Comparison of ENCODE assay signal across 32 cellular contexts in the genomic region with DNA sequence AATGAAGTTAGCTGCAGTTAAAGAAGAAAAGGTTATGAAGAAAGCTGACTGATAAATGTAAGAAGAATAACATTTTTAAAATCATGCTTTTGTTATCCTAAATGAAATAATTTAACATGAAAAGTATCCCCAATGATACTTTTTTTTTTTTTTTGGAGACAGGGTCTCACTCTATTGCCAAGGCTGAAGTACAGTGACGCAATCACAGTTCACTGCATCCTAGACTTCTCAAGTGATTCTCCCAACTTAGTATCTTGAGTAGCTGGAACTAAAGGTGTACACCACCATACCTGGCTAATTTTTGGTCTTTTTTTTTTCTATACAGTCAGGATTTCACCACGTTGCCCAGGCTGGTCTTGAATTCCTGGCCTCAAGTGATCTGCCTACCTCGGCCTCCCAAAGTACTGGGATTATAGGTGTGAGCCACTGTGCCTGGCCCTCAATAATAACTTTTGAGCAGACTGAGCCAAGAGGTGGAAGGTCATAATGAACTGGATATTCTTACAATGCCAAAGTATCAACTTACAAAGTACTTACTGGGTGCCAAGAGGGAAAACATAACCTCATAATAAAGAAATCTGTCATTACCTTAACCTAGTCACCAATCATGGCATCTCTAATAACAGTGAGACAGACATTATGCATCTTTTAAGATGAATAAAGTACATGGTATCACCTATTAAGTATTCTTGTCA.
"Had no signal": no experiment of that assay in that cellular context is flagged by ENCODE, and none has a peak within 500 bp of the region (broad histone marks: within the 10 kb centered on the region; RNA-seq: fewer than 3 reads in every experiment).

No MANE protein-coding gene starts in this region.

- H3K4me2 ChIP-seq: PC-9 had no signal

- H3K27ac Mint-ChIP-seq: activated CD8-positive, alpha-beta T cell treated with anti-CD3 and anti-CD28 coated beads for 36 hours; activated naive CD4-positive, alpha-beta T cell treated with anti-CD3 and anti-CD28 coated beads, Interleukin-2, amount 50 U/mL, for 72 hours; activated naive CD8-positive, alpha-beta T cell treated with anti-CD3 and anti-CD28 coated beads, Interleukin-2, amount 50 U/mL, for 24 hours; activated T-helper 2 cell treated with anti-CD3 and anti-CD28 coated beads, Interferon-gamma antibody, Interleukin-2, Interleukin-4, amounts not matched to agents 10 μg/mL and 5 μg/mL and 100 μg/mL, durations not matched to agents 14 hours and 24 hours and 36 hours; brain had no signal

- DNase-seq: activated CD4-positive, alpha-beta T cell treated with anti-CD3 and anti-CD28 coated beads for 1 hour; activated CD4-positive, alpha-beta T cell treated with anti-CD3 and anti-CD28 coated beads for 48 hours; activated CD4-positive, CD25-positive, alpha-beta regulatory T cell; activated CD8-positive, alpha-beta T cell treated with anti-CD3 and anti-CD28 coated beads for 36 hours; activated gamma-delta T cell; activated naive CD4-positive, alpha-beta T cell treated with Interleukin-2 at 50 U/mL for 16 hours; activated naive CD8-positive, alpha-beta T cell treated with anti-CD3 and anti-CD28 coated beads, Interleukin-2, amount 50 U/mL, for 24 hours; activated T-cell treated with anti-CD3 and anti-CD28 coated beads, Interleukin-2, amount 50 U/mL, for 1 hour; anterior cingulate cortex; caudate nucleus; cerebellar nuclear complex; Karpas-422; KBM-7; NCI-H1105; NCI-H1417 treated with DMSO at 0.1 percent for 48 hours; NCI-H187 treated with DMSO at 0.1 percent for 48 hours; NCI-H2171 treated with DMSO at 0.1 percent for 48 hours; NCI-H2227 treated with DMSO at 0.1 percent for 48 hours; NCI-H446; NCI-H510A treated with DMSO at 0.1 percent for 48 hours; NCI-H526 treated with DMSO at 0.1 percent for 48 hours; NCI-H82; NK-92 treated with Interleukin-12 subunit alpha and Interleukin-12 subunit beta, amount 100 ng/mL, for 24 hours; PC-9; SIG-M5; T1000; WERI-Rb-1 had no signal

- ATAC-seq: activated CD8-positive, alpha-beta T cell treated with anti-CD3 and anti-CD28 coated beads for 36 hours; activated naive CD4-positive, alpha-beta T cell treated with anti-CD3 and anti-CD28 coated beads, Interleukin-2, amount 50 U/mL, for 72 hours; activated naive CD8-positive, alpha-beta T cell treated with anti-CD3 and anti-CD28 coated beads, Interleukin-2, amount 50 U/mL, for 24 hours; Right ventricle myocardium inferior had no signal

- H2AFZ ChIP-seq: PC-9 had no signal

- H3K27me3 Mint-ChIP-seq: brain had no signal

- H3K4me3 Mint-ChIP-seq: activated CD8-positive, alpha-beta T cell treated with anti-CD3 and anti-CD28 coated beads for 36 hours; activated naive CD8-positive, alpha-beta T cell treated with anti-CD3 and anti-CD28 coated beads, Interleukin-2, amount 50 U/mL, for 24 hours; brain had no signal

- H3K9me3 Mint-ChIP-seq: activated CD8-positive, alpha-beta T cell treated with anti-CD3 and anti-CD28 coated beads for 36 hours; activated naive CD8-positive, alpha-beta T cell treated with anti-CD3 and anti-CD28 coated beads, Interleukin-2, amount 50 U/mL, for 24 hours had no signal

- H3K4me3 ChIP-seq: PC-9 had no signal

- H3K27ac ChIP-seq: PC-9, RWPE1, WERI-Rb-1 had no signal
